Comparison of ENCODE assay signal across 16 cellular contexts in genomic region chr22:23844739-23845202, GRCh38. TPM values are rescaled to one million over a fixed set of nuclear protein-coding genes. Genes with fewer than 3 reads are reported as not detected.
A peak's percentile ranks its signal among the peaks of the same experiment; 100 is the strongest.
DNase-seq lines count a peak whose midpoint lies in the region; ATAC-seq and TF ChIP-seq lines count a peak whose summit lies in the region.
"Had no signal": no experiment of that assay in that cellular context is flagged by ENCODE, and none has a peak within 500 bp of the region (broad histone marks: within the 10 kb centered on the region; RNA-seq: fewer than 3 reads in every experiment).

No MANE protein-coding gene starts in this region.

- H2BK5ac ChIP-seq in trophoblast cell (ENCODE audit: low read depth, low read length, poor library complexity) = no peak overlapping the region

- WGBS in trophoblast cell (ENCODE audit: extremely low coverage, insufficient coverage, insufficient read length) = no CpG with 5 or more reads among the region's 8 CpGs

- H2AK5ac ChIP-seq in trophoblast cell (ENCODE audit: low read length) = peak overlapping the region; percentile 7

- H3K79me2 ChIP-seq in KMS-11 (ENCODE audit: insufficient read depth, low read depth) (no peaks in the 10 kb centered on the region), trophoblast cell (ENCODE audit: control insufficient read depth, insufficient read depth, low read length, poor library complexity) (no peaks in the 10 kb centered on the region)

- H2AFZ ChIP-seq in KMS-11 (ENCODE audit: low read depth) (no peak overlapping the region), trophoblast cell (ENCODE audit: insufficient read depth, low read length, poor library complexity) (no peak overlapping the region)

- no peaks in the 10 kb centered on the region for H3K36me3 ChIP-seq in KMS-11 (ENCODE audit: insufficient read depth)
- H3K36me3 ChIP-seq in trophoblast cell (ENCODE audit: control insufficient read depth in 1 of 2, insufficient read depth in 2 of 2, low read length in 2 of 2) = no peaks in the 10 kb centered on the region
- H3K36me3 ChIP-seq: tibial artery had no signal

- H3K79me1 ChIP-seq in trophoblast cell (ENCODE audit: low read length) = no peaks in the 10 kb centered on the region

- no peak overlapping the region for H3K18ac ChIP-seq in trophoblast cell (ENCODE audit: low read length)

- H3K9me3 ChIP-seq in trophoblast cell (ENCODE audit: insufficient read depth, low read depth, low read length) = no peaks in the 10 kb centered on the region
- H3K9me3 ChIP-seq: tibial artery had no signal

- no peak overlapping the region for H2BK120ac ChIP-seq in trophoblast cell (ENCODE audit: insufficient read depth, low read length, poor library complexity)

- DNase-seq in caudate nucleus (lab: John Stamatoyannopoulos, UW) (no peak), trophoblast cell (no peak), GM19240 (ENCODE audit: insufficient read length, low spot score) (no peak), hippocampal formation (lab: John Stamatoyannopoulos, UW) (no peak)
- no peak for DNase-seq in effector CD4-positive, alpha-beta T cell
- DNase-seq: activated CD4-positive, CD25-positive, alpha-beta regulatory T cell; AML-193; NCI-H1436 treated with DMSO at 0.1 percent for 48 hours; NCI-H345; nucleus accumbens; OCI-M1; tibial artery had no signal

- TF ChIP-seq CTCF in KMS-11 (conservative IDR thresholded peaks at IDR 0.05; ENCODE audit: low read depth, low read length) = no peak

- H3K4ac ChIP-seq in trophoblast cell (ENCODE audit: low read depth, low read length) = no peak overlapping the region

- H3K23ac ChIP-seq in trophoblast cell (ENCODE audit: low read length) = no peak overlapping the region

- no peak overlapping the region for H3K14ac ChIP-seq in trophoblast cell (ENCODE audit: low read length)

- H2BK12ac ChIP-seq in trophoblast cell (ENCODE audit: low read length) = no peak overlapping the region

- H4K8ac ChIP-seq in trophoblast cell (ENCODE audit: low read depth, low read length) = no peak overlapping the region

- peak overlapping the region; percentile 99 for H3K4me2 ChIP-seq in KMS-11
- H3K4me2 ChIP-seq in trophoblast cell (ENCODE audit: low read length) = no peak overlapping the region

- H3K9ac ChIP-seq in KMS-11 (peak overlapping the region; percentile 90), trophoblast cell (ENCODE audit: low read length) (no peak overlapping the region)

- no peak overlapping the region for H4K91ac ChIP-seq in trophoblast cell (ENCODE audit: low read depth, low read length)

- H4K12ac ChIP-seq in trophoblast cell (ENCODE audit: low read depth, low read length) = no peak overlapping the region

- H3K27ac ChIP-seq in KMS-11 = peak overlapping the region; percentile 100
- peak overlapping the region; percentile 52 for H3K27ac ChIP-seq in caudate nucleus (ENCODE audit: low read depth, low read length)
- no peak overlapping the region for H3K27ac ChIP-seq in trophoblast cell (ENCODE audit: low read depth, low read length)
- H3K27ac ChIP-seq: tibial artery had no signal

- H3K4me3 ChIP-seq in KMS-11 (IDR thresholded peaks at IDR 0.05; ENCODE audit: insufficient read depth, low read depth, low read length) (no peak overlapping the region), trophoblast cell (ENCODE audit: low read depth, low read length) (no peak overlapping the region)
- H3K4me3 ChIP-seq: coronary artery, tibial artery had no signal

- H4K20me1 ChIP-seq in KMS-11 (ENCODE audit: insufficient read depth) = no peaks in the 10 kb centered on the region

- peak; percentile 1 for ATAC-seq in GM18498 (IDR thresholded peaks at IDR 0.05; ENCODE audit: unreplicated experiment)
- no peak for ATAC-seq in esophagus mucosa

- peaks cover 98% of the 10 kb centered on the region for H3K4me1 ChIP-seq in KMS-11 (ENCODE audit: low read depth, poor library complexity, severe bottlenecking)
- peaks cover 3 to 5% of the 10 kb centered on the region in 2 experiments for H3K4me1 ChIP-seq in trophoblast cell (ENCODE audit: control insufficient read depth in 1 of 2, insufficient read depth in 2 of 2, low read length in 2 of 2)

- H3K27me3 ChIP-seq in KMS-11 (ENCODE audit: insufficient read depth, low read depth) (no peaks in the 10 kb centered on the region), trophoblast cell (ENCODE audit: insufficient read depth, low read length) (no peaks in the 10 kb centered on the region)

RNA-seq across cellular contexts. Expression of gene DERL3, which starts 6.0 kb away (rescaled TPM):
- polyA plus RNA-seq in trophoblast cell (2013) = 1.1 and 1.7 TPM in 2 replicates
- total RNA-seq in esophagus mucosa = 1.5 TPM

RNA-seq across cellular contexts. Expression of gene SLC2A11, which starts 12.9 kb away (rescaled TPM):
- polyA plus RNA-seq in trophoblast cell (2013) = 13.0 and 13.3 TPM in 2 replicates
- 1.2 TPM for total RNA-seq in esophagus mucosa

RNA-seq across cellular contexts. Expression of gene MIF, which starts 49.4 kb away (rescaled TPM):
- polyA plus RNA-seq in trophoblast cell (2013) = 949 and 965 TPM in 2 replicates
- total RNA-seq in esophagus mucosa = 956 TPM

RNA-seq across cellular contexts. Expression of gene SMARCB1, which starts 58.0 kb away (rescaled TPM):
- polyA plus RNA-seq in trophoblast cell (2013) = 69.1 and 71.9 TPM in 2 replicates
- 60.3 TPM for total RNA-seq in esophagus mucosa
